In the genomic region with DNA sequence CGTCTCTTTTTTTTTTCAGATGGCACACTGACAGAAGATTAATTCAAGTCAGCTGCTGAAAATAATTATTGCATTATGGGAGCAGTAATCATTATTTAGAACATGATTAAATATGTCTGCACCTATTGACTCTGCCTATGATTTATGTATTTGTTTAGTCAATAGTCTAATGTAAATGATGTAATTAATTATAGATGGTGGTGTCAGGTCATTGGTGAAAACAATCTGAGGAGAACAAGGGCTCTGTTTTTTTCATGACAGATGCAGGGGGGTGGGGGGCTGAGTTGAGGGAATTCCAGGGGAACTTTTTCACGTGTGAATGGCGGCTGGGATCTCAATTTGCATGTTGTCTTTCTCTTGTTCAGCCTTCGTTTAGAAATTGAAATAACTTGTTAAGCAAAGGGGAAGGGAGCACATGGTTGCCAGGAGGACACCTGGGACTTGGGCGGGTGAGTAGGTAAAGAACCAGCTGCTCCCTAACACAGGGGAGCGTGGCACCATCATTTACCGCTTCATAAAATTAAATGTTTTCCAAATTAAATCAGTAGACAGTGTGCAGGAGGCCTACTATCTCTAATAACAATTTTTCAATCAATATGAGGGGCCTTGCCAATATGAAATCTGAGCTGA, we compare ENCODE assay signal across 18 cellular contexts.
"Had no signal": no experiment of that assay in that cellular context is flagged by ENCODE, and none has a peak within 500 bp of the region (broad histone marks: within the 10 kb centered on the region; RNA-seq: fewer than 3 reads in every experiment).

No MANE protein-coding gene starts in this region.

- H3K4me3 ChIP-seq: hepatocyte, right atrium auricular region, sigmoid colon, skin epidermis, testis, tibial nerve, upper lobe of right lung, vagina had no signal

- H3K4me1 ChIP-seq: foreskin keratinocyte, right atrium auricular region, sigmoid colon, testis, tibial nerve, upper lobe of right lung, vagina had no signal

- H3K27me3 ChIP-seq: right atrium auricular region, sigmoid colon, testis, tibial nerve, vagina had no signal

- H3K27ac ChIP-seq: foreskin keratinocyte, hepatocyte, right atrium auricular region, sigmoid colon, skin epidermis, testis, tibial nerve, upper lobe of right lung, vagina had no signal

- H3K36me3 ChIP-seq: right atrium auricular region, sigmoid colon, tibial nerve, upper lobe of right lung, vagina had no signal

- DNase-seq: effector memory CD8-positive, alpha-beta T cell; foreskin keratinocyte; head of caudate nucleus; kidney glomerular epithelial cell; mesendoderm; naive B cell; sigmoid colon; stimulated activated CD4-positive, alpha-beta T cell treated with anti-CD3 and anti-CD28 coated beads, Interleukin-2, amount 100 ng/mL, for 24 hours; stimulated activated CD4-positive, alpha-beta T cell treated with anti-CD3 and anti-CD28 coated beads, Interleukin-4, amount 100 ng/mL, for 4 hours; stimulated activated naive B cell treated with anti-CD40 and anti-IgM and Interleukin-4, amounts not matched to agents 10 μg/mL and 1 μg/mL and 100 μg/mL, for 72 hours; stimulated activated naive CD8-positive, alpha-beta T cell treated with anti-CD3 and anti-CD28 coated beads, Interleukin-15, amount 100 ng/mL, for 72 hours; testis; upper lobe of right lung had no signal

- ATAC-seq: effector memory CD8-positive, alpha-beta T cell; foreskin keratinocyte; stimulated activated naive B cell treated with anti-CD40 and anti-IgM and Interleukin-4, amounts not matched to agents 10 μg/mL and 1 μg/mL and 100 μg/mL, for 72 hours; stimulated activated naive CD8-positive, alpha-beta T cell treated with anti-CD3 and anti-CD28 coated beads, Interleukin-15, amount 100 ng/mL, for 72 hours; upper lobe of right lung had no signal

- H3K9me3 ChIP-seq: right atrium auricular region, sigmoid colon, testis, tibial nerve, upper lobe of right lung, vagina had no signal
